4 cellular contexts compared by ENCODE assay signal in the genomic region with DNA sequence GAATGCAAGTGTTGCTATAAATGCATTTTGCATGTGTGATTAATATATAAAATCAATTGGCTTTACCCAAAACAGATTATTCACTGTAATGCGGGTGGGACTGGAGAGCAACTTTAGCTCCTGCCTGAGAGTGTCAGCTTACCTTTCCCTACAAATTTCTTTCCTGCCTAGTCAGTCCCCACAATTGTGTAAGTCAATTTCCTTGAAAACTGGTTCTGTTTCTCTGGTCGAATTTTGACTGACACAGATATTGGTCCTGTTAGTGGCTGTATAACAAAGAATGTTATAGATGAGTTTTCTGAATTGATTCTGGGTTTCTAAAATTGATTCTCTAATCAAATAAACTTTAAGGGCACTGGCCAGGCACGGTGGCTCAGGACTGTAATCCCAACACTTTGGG. TPM values are rescaled to one million over a fixed set of nuclear protein-coding genes. Genes with fewer than 3 reads are reported as not detected.
DNase-seq lines count a peak whose midpoint lies in the region; ATAC-seq, FAIRE-seq and TF ChIP-seq lines count a peak whose summit lies in the region.
"Not testable (repeated sequence)": the region's sequence is repeated elsewhere in the genome, so short reads cannot be mapped to it uniquely, and the experiment has no call there.

No MANE protein-coding gene starts in this region.

- ATAC-seq in PC-3 = peak; percentile 36; the same call in 1 of the 2 replicates

- BruUV-seq in PC-3 (replicated peaks; lab: Mats Ljungman, UMichigan) = not testable (repeated sequence)

- intact Hi-C loops in PC-3 (cut with micrococcal nuclease) = not testable (repeated sequence)

- H3K4me3 Mint-ChIP-seq in endodermal cell = not testable (repeated sequence)

- POLR2A ChIA-PET in PC-3 (lab: Charles Lee; ENCODE audit: unreplicated experiment) = not testable (repeated sequence)

- H3K36me3 ChIP-seq in PC-3 (ENCODE audit: low read depth, low read length); bronchial epithelial cell (ENCODE audit: control insufficient read depth, insufficient read depth, low read length); endodermal cell (ENCODE audit: control insufficient read depth, insufficient read depth, low read length): not testable (repeated sequence)

- FAIRE-seq in bronchial epithelial cell (lab: Jason Lieb, UNC) = not testable (repeated sequence)

- not testable (repeated sequence) for H3K27me3 ChIP-seq in PC-3 (ENCODE audit: low read length); bronchial epithelial cell (ENCODE audit: control insufficient read depth, insufficient read depth, low read length); endodermal cell (ENCODE audit: control insufficient read depth, insufficient read depth, low read length, poor library complexity, severe bottlenecking)

- CTCF ChIA-PET in PC-3 (lab: Charles Lee) = not testable (repeated sequence)

- not testable (repeated sequence) for H3K4me1 ChIP-seq in PC-3 (ENCODE audit: insufficient read depth, low read length); endodermal cell (ENCODE audit: control insufficient read depth, insufficient read depth, low read length)

- H3K4me1 Mint-ChIP-seq in endodermal cell = not testable (repeated sequence)

- not testable (repeated sequence) for H3K9me3 ChIP-seq in PC-3 (ENCODE audit: low read length); endodermal cell (ENCODE audit: control insufficient read depth, low read length)

- not testable (repeated sequence) for H4K20me1 ChIP-seq in PC-3 (ENCODE audit: low read length)

- H3K9me2 ChIP-seq in PC-3 (replicated peaks; ENCODE audit: low read length) = not testable (repeated sequence)

- not testable (repeated sequence) for H3K27me3 Mint-ChIP-seq in endodermal cell (ENCODE audit: insufficient read depth)

- not testable (repeated sequence) for H3F3A ChIP-seq in PC-3 (ENCODE audit: low read length, unreplicated experiment)

- WGBS in endodermal cell (ENCODE audit: insufficient coverage in 1 of 2, insufficient read length in 1 of 2), 2 experiments = 90 to 100% methylated on average over 1 to 3 of the region's 3 CpGs

- H3K9ac ChIP-seq in PC-3 (ENCODE audit: low read length); endodermal cell (ENCODE audit: extremely low read depth, low read length, poor library complexity, severe bottlenecking): not testable (repeated sequence)

- not testable (repeated sequence) for TF ChIP-seq CTCF in PC-3 (conservative IDR thresholded peaks at IDR 0.05; ENCODE audit: low read depth, low read length); bronchial epithelial cell (IDR thresholded peaks at IDR 0.05; ENCODE audit: insufficient read depth, low read length, severe bottlenecking); endodermal cell (conservative IDR thresholded peaks at IDR 0.05); epithelial cell of esophagus (IDR thresholded peaks at IDR 0.05; ENCODE audit: insufficient read depth, low read depth, low read length, missing control alignments)

- H3K27ac Mint-ChIP-seq in endodermal cell = not testable (repeated sequence)

- not testable (repeated sequence) for H3K4me2 ChIP-seq in PC-3 (ENCODE audit: low read length)

- DNase-seq in PC-3 (peak; percentile 66), bronchial epithelial cell (ENCODE audit: low read depth) (peak; percentile 24), endodermal cell (peak; percentile 3), epithelial cell of esophagus (ENCODE audit: low read depth) (peak; percentile 46)

- not testable (repeated sequence) for H3K36me3 Mint-ChIP-seq in endodermal cell (ENCODE audit: low read depth)

- not testable (repeated sequence) for H3K27ac ChIP-seq in PC-3 (ENCODE audit: low read length); endodermal cell (ENCODE audit: low read depth, low read length)

- not testable (repeated sequence) for H3K79me2 ChIP-seq in PC-3 (ENCODE audit: low read length)

- not testable (repeated sequence) for H2AFZ ChIP-seq in PC-3 (ENCODE audit: low read length)

- not testable (repeated sequence) for H3K9me3 Mint-ChIP-seq in endodermal cell

- H3K4me3 ChIP-seq in PC-3 (ENCODE audit: low read length); bronchial epithelial cell (ENCODE audit: low read depth, low read length); endodermal cell (ENCODE audit: low read length); epithelial cell of esophagus (ENCODE audit: low read length): not testable (repeated sequence)

RNA-seq across cellular contexts. Expression of a gene that starts 43.0 kb away (rescaled TPM):
- 53.7 and 68.3 TPM in 2 replicates for total RNA-seq in PC-3 (2014; rRNA removed)
- 7.1 and 21.1 TPM in 2 replicates for total RNA-seq in bronchial epithelial cell
- 10 to 100 TPM; 31.5 to 31.9 TPM for total RNA-seq in endodermal cell
- 47.5 TPM for polyA plus RNA-seq in endodermal cell (2013, experiment 1 of 2)
- polyA plus RNA-seq in endodermal cell (2013, experiment 2 of 2) = 45.7 TPM

Comparison
In these comparisons a context has a peak if more than half of its experiments do, and no peak if none do; other contexts are left out.
1. DNase-seq: peak in every context shown above with its lines; median percentile 66 in PC-3; 46 in epithelial cell of esophagus; 24 in bronchial epithelial cell; 3 in endodermal cell.